24 cellular contexts compared by ENCODE assay signal in the genomic region with DNA sequence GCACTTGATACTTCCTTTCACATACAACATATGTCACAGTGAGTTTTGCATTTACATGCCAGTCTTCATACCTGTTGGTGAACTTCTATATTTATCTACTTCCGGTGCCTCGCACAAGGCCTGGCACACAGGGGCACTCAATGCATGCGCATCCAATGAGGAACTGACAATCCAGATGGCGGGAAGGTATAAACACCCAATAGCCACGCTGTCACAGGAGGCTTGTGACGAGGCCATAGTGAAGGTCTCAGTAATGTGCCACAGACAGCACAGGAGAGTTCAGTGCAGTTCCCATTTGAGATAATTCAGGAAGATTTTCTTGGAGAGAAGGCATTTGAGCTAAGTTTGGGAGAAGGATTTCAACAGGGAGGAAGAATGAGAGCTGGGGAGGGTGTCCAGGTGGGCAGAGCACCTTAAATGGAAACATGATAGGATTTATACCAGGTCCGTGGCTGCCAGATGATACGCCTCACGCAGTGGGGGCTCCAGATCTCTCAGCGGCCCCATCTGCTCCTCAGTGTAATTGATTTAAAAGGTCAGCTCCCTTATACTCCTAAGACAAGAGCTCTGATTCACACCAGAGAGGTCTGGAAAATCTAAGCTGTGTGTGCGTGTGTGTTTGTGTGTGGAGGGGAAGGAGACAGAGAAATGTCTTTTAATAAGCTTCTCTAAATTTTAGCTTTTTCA.
"Had no signal": no experiment of that assay in that cellular context is flagged by ENCODE, and none has a peak within 500 bp of the region (broad histone marks: within the 10 kb centered on the region; RNA-seq: fewer than 3 reads in every experiment).

No MANE protein-coding gene starts in this region.

- H3K27ac Mint-ChIP-seq: activated CD4-positive, alpha-beta memory T cell treated with anti-CD3 and anti-CD28 coated beads, Interleukin-2, amount 10 ng/mL, durations not matched to agents 7 days and 5 days; activated CD4-positive, alpha-beta T cell treated with anti-CD3 and anti-CD28 coated beads, Interleukin-2, amount 10 ng/mL, durations not matched to agents 24 days and 14 days; activated naive CD4-positive, alpha-beta T cell treated with anti-CD3 and anti-CD28 coated beads for 36 hours; activated naive CD8-positive, alpha-beta T cell treated with anti-CD3 and anti-CD28 coated beads, Interleukin-2, amount 10 ng/mL, durations not matched to agents 7 days and 5 days; activated T-cell treated with anti-CD3 and anti-CD28 coated beads, Interleukin-2, amount 50 U/mL, for 72 hours; memory B cell; nephron; stimulated activated naive CD8-positive, alpha-beta T cell treated with anti-CD3 and anti-CD28 coated beads, Interleukin-15, Interleukin-2, amounts not matched to agents 100 ng/mL and 50 ng/mL, for 24 hours had no signal

- H3K27me3 Mint-ChIP-seq: activated CD4-positive, alpha-beta memory T cell treated with anti-CD3 and anti-CD28 coated beads, Interleukin-2, amount 10 ng/mL, durations not matched to agents 7 days and 5 days; central memory CD8-positive, alpha-beta T cell; stimulated activated naive CD8-positive, alpha-beta T cell treated with anti-CD3 and anti-CD28 coated beads, Interleukin-15, Interleukin-2, amounts not matched to agents 100 ng/mL and 50 ng/mL, for 24 hours had no signal

- H3K36me3 Mint-ChIP-seq: activated naive CD8-positive, alpha-beta T cell treated with anti-CD3 and anti-CD28 coated beads, Interleukin-2, amount 10 ng/mL, durations not matched to agents 7 days and 5 days; memory B cell had no signal

- H3K4me3 Mint-ChIP-seq: activated CD4-positive, alpha-beta memory T cell treated with anti-CD3 and anti-CD28 coated beads, Interleukin-2, amount 10 ng/mL, durations not matched to agents 7 days and 5 days; activated CD4-positive, alpha-beta T cell treated with anti-CD3 and anti-CD28 coated beads, Interleukin-2, amount 10 ng/mL, durations not matched to agents 24 days and 14 days; activated naive CD4-positive, alpha-beta T cell treated with anti-CD3 and anti-CD28 coated beads for 36 hours; activated naive CD8-positive, alpha-beta T cell treated with anti-CD3 and anti-CD28 coated beads, Interleukin-2, amount 10 ng/mL, durations not matched to agents 7 days and 5 days; activated T-cell treated with anti-CD3 and anti-CD28 coated beads, Interleukin-2, amount 50 U/mL, for 72 hours; central memory CD8-positive, alpha-beta T cell; memory B cell; nephron; stimulated activated naive CD8-positive, alpha-beta T cell treated with anti-CD3 and anti-CD28 coated beads, Interleukin-15, Interleukin-2, amounts not matched to agents 100 ng/mL and 50 ng/mL, for 24 hours had no signal

- H3K4me1 Mint-ChIP-seq: activated CD4-positive, alpha-beta memory T cell treated with anti-CD3 and anti-CD28 coated beads, Interleukin-2, amount 10 ng/mL, durations not matched to agents 7 days and 5 days; activated CD4-positive, alpha-beta T cell treated with anti-CD3 and anti-CD28 coated beads, Interleukin-2, amount 10 ng/mL, durations not matched to agents 24 days and 14 days; central memory CD8-positive, alpha-beta T cell; memory B cell had no signal

- H3K4me3 ChIP-seq: breast epithelium, esophagus muscularis mucosa, ovary, psoas muscle, tibial artery had no signal

- H3K9me3 ChIP-seq: breast epithelium, esophagus muscularis mucosa, neutrophil, ovary, psoas muscle, tibial artery had no signal

- DNase-seq: activated CD4-positive, alpha-beta memory T cell treated with anti-CD3 and anti-CD28 coated beads, Interleukin-2, amount 10 ng/mL, durations not matched to agents 7 days and 5 days; activated CD4-positive, alpha-beta T cell treated with anti-CD3 and anti-CD28 coated beads, Interleukin-2, amount 10 ng/mL, durations not matched to agents 24 days and 14 days; activated effector memory CD4-positive, alpha-beta T cell treated with Interleukin-2 at 50 U/mL for 16 hours; activated naive CD4-positive, alpha-beta T cell treated with anti-CD3 and anti-CD28 coated beads for 36 hours; activated naive CD8-positive, alpha-beta T cell treated with anti-CD3 and anti-CD28 coated beads, Interleukin-2, amount 10 ng/mL, durations not matched to agents 7 days and 5 days; amniotic stem cell; cortex of kidney; head of caudate nucleus; islet precursor cell; left cardiac atrium; ovary; psoas muscle; right cardiac atrium; stimulated activated CD4-positive, alpha-beta T cell treated with anti-CD3 and anti-CD28 coated beads, Interleukin-4, amount 100 ng/mL, for 24 hours; tibial artery had no signal

- ATAC-seq: activated CD4-positive, CD25-positive, alpha-beta regulatory T cell treated with anti-CD3 and anti-CD28 coated beads, Interleukin-2, amount 50 U/mL, for 24 hours; left cardiac atrium; psoas muscle; right cardiac atrium had no signal

- H3K27me3 ChIP-seq: breast epithelium, esophagus muscularis mucosa, neutrophil, ovary, tibial artery had no signal

- H3K9me3 Mint-ChIP-seq: activated CD4-positive, alpha-beta memory T cell treated with anti-CD3 and anti-CD28 coated beads, Interleukin-2, amount 10 ng/mL, durations not matched to agents 7 days and 5 days; activated CD4-positive, alpha-beta T cell treated with anti-CD3 and anti-CD28 coated beads, Interleukin-2, amount 10 ng/mL, durations not matched to agents 24 days and 14 days; activated naive CD4-positive, alpha-beta T cell treated with anti-CD3 and anti-CD28 coated beads for 36 hours; activated naive CD8-positive, alpha-beta T cell treated with anti-CD3 and anti-CD28 coated beads, Interleukin-2, amount 10 ng/mL, durations not matched to agents 7 days and 5 days; activated T-cell treated with anti-CD3 and anti-CD28 coated beads, Interleukin-2, amount 50 U/mL, for 72 hours; central memory CD8-positive, alpha-beta T cell; memory B cell; nephron; stimulated activated naive CD8-positive, alpha-beta T cell treated with anti-CD3 and anti-CD28 coated beads, Interleukin-15, Interleukin-2, amounts not matched to agents 100 ng/mL and 50 ng/mL, for 24 hours had no signal

- H3K36me3 ChIP-seq: breast epithelium, esophagus muscularis mucosa, neutrophil, ovary, tibial artery had no signal
